Comparison of ENCODE assay signal across 23 cellular contexts in the genomic region with DNA sequence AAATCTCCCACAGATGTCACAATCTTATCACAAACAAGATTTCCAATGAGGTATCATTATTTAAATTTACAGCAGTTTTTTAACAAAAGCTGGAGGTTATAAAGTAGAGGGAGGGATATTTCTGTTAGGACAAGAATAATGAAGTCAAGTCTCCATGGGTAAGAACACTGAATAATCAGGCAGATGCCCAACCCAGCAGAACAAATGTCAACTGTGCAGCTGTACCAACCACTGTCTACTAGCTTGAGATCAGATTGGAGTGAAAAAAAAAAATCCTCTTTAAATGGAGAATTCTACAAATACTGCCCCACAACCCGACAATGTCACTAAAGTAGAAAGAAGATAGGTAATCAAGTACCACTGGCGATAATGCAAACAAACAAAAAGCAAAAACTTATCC.
"Had no signal": no experiment of that assay in that cellular context is flagged by ENCODE, and none has a peak within 500 bp of the region (broad histone marks: within the 10 kb centered on the region; RNA-seq: fewer than 3 reads in every experiment).

No MANE protein-coding gene starts in this region.

- H3K4me1 Mint-ChIP-seq: immature natural killer cell, nephron progenitor cell had no signal

- H3K27me3 ChIP-seq: esophagus squamous epithelium, gastroesophageal sphincter, spleen, suprapubic skin, thyroid gland, upper lobe of left lung, uterus had no signal

- H3K4me1 ChIP-seq: esophagus squamous epithelium, spleen, suprapubic skin, thyroid gland, upper lobe of left lung, uterus had no signal

- ATAC-seq: effector memory CD8-positive, alpha-beta T cell; gastroesophageal sphincter; left colon; left ventricle myocardium superior; mucosa of descending colon; sciatic nerve had no signal

- H3K27ac Mint-ChIP-seq: dendritic cell treated with granulocyte-macrophage colony-stimulating factor and Interleukin-4, amounts not matched to agents 40 ng/mL and 50 ng/mL, for 4 days; nephron progenitor cell had no signal

- H3K4me3 ChIP-seq: esophagus squamous epithelium, gastroesophageal sphincter, lung, mucosa of descending colon, spleen, suprapubic skin, thyroid gland, upper lobe of left lung, uterus had no signal

- H3K27me3 Mint-ChIP-seq: dendritic cell treated with granulocyte-macrophage colony-stimulating factor and Interleukin-4, amounts not matched to agents 40 ng/mL and 50 ng/mL, for 4 days; effector memory CD8-positive, alpha-beta T cell had no signal

- DNase-seq: cerebellar nuclear complex; effector memory CD8-positive, alpha-beta T cell; esophagus squamous epithelium; foreskin fibroblast; immature natural killer cell; left colon; left ventricle myocardium superior; mucosa of descending colon; nephron progenitor cell; posterior cingulate gyrus; spleen; stimulated activated CD4-positive, alpha-beta T cell treated with anti-CD3 and anti-CD28 coated beads, Interleukin-15, amount 100 ng/mL, for 24 hours; stimulated activated CD4-positive, alpha-beta T cell treated with anti-CD3 and anti-CD28 coated beads, Interleukin-1b, Interleukin-23, amount 100 ng/mL, for 48 hours; stimulated activated CD4-positive, alpha-beta T cell treated with anti-CD3 and anti-CD28 coated beads, Interleukin-4, amount 100 ng/mL, for 24 hours; stimulated activated naive CD4-positive, alpha-beta T cell treated with Interleukin-2 at 50 U/mL for 16 hours; thyroid gland; upper lobe of left lung; uterus had no signal

- H3K27ac ChIP-seq: esophagus squamous epithelium, gastroesophageal sphincter, spleen, suprapubic skin, thyroid gland, upper lobe of left lung, uterus had no signal

- H3K9me3 ChIP-seq: esophagus squamous epithelium, gastroesophageal sphincter, mucosa of descending colon, spleen, suprapubic skin, thyroid gland, upper lobe of left lung, uterus had no signal

- H3K9me3 Mint-ChIP-seq: dendritic cell treated with granulocyte-macrophage colony-stimulating factor and Interleukin-4, amounts not matched to agents 40 ng/mL and 50 ng/mL, for 4 days; effector memory CD8-positive, alpha-beta T cell; immature natural killer cell; nephron progenitor cell had no signal

- H3K4me3 Mint-ChIP-seq: dendritic cell treated with granulocyte-macrophage colony-stimulating factor and Interleukin-4, amounts not matched to agents 40 ng/mL and 50 ng/mL, for 4 days; effector memory CD8-positive, alpha-beta T cell; immature natural killer cell; nephron progenitor cell had no signal
